ENCODE assay signal across 1 cellular context in the genomic region with DNA sequence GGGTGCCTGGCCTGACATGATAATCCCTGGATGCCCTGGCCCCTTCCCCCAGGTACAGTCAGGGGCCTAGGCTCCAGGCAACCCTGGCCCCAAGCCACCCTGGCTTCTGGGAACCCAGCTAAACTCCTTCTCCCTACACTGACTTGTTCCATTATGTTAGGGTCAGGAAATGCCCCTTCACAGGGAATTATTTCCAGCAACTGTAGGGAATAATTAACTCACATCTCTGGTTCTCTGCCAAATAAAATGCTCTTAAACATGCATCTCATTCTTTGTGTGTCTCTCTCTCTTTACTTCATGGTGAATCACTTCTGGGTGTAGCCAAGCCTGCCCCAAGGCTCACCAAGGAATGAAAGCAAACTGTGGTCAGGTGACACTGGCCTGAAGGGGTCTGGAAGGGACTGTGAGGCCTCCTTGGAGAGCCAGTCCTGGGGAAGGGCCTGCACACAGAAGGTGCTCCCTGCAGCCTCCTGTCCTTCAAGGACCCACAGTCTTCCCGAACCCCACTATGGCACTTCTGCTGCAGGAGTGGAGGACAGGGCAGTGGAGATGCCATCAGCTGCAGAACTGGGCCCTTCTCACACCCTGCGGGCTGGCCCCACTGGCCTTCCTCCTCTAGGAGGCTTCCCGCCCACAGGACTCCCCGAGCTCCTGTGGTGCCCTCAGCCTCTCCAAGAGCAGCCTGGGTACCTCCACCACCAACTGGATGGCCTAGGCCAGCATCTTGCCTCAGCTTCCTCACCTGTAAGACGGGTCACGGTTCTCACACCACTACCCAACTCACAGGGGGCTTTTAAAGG.
A peak's percentile ranks its signal among the peaks of the same experiment; 100 is the strongest.
TF ChIP-seq lines count a peak whose summit lies in the region.

No MANE protein-coding gene starts in this region.

TF ChIP-seq in HepG2, 621 proteins besides CTCF, POLR2A, EP300 and RAD21 (continued from another document):
- TF ChIP-seq, protein P1, sequence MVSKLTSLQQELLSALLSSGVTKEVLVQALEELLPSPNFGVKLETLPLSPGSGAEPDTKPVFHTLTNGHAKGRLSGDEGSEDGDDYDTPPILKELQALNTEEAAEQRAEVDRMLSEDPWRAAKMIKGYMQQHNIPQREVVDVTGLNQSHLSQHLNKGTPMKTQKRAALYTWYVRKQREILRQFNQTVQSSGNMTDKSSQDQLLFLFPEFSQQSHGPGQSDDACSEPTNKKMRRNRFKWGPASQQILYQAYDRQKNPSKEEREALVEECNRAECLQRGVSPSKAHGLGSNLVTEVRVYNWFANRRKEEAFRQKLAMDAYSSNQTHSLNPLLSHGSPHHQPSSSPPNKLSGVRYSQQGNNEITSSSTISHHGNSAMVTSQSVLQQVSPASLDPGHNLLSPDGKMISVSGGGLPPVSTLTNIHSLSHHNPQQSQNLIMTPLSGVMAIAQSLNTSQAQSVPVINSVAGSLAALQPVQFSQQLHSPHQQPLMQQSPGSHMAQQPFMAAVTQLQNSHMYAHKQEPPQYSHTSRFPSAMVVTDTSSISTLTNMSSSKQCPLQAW (CRISPR knock-in tag; IDR thresholded peaks at IDR 0.05): peak; percentile 73; the same call in 1 of the 2 replicates
- TF ChIP-seq HMG20A (CRISPR knock-in tag; IDR thresholded peaks at IDR 0.05; ENCODE audit: borderline replicate concordance) (peak; percentile 46; the same call in 1 of the 2 replicates), NFYB (CRISPR knock-in tag; IDR thresholded peaks at IDR 0.05) (no peak), ZNF644 (CRISPR knock-in tag; IDR thresholded peaks at IDR 0.05; ENCODE audit: low read depth) (0 out of 2 replicates have a peak, but pooled peaks have one; percentile 14), ZNF10 (CRISPR knock-in tag; IDR thresholded peaks at IDR 0.05; ENCODE audit: borderline replicate concordance, low read depth) (no peak), TGIF2 (CRISPR knock-in tag; IDR thresholded peaks at IDR 0.05) (no peak), YEATS4 (CRISPR knock-in tag; IDR thresholded peaks at IDR 0.05; ENCODE audit: borderline replicate concordance) (no peak), ZNF598 (CRISPR knock-in tag; IDR thresholded peaks at IDR 0.05; ENCODE audit: borderline replicate concordance) (no peak), ZNF616 (CRISPR knock-in tag; IDR thresholded peaks at IDR 0.05; ENCODE audit: low read depth) (no peak), AGO2 (optimal IDR thresholded peaks at IDR 0.05; ENCODE audit: low read depth, low read length) (peak; percentile 30), HNRNPLL (IDR thresholded peaks at IDR 0.05; ENCODE audit: low read depth, low read length, poor library complexity, severe bottlenecking) (no peak), SOX13 (IDR thresholded peaks at IDR 0.05) (no peak), SOX13 (CRISPR knock-in tag; conservative IDR thresholded peaks at IDR 0.05 in 1 of 2, IDR thresholded peaks at IDR 0.05 in 1 of 2) (peak in 1 of 2 experiments; percentile 43; a peak in 1 of 4 replicates), NR2F6 (IDR thresholded peaks at IDR 0.05) (no peak), NR2F6 (CRISPR knock-in tag; IDR thresholded peaks at IDR 0.05) (peak; percentile 31; the same call in 1 of the 2 replicates), SAP130 (CRISPR knock-in tag; IDR thresholded peaks at IDR 0.05; ENCODE audit: low read depth) (peak; percentile 24; the same call in 1 of the 2 replicates), KAT8 (CRISPR knock-in tag; IDR thresholded peaks at IDR 0.05) (peak; percentile 55), RXRB (CRISPR knock-in tag; IDR thresholded peaks at IDR 0.05; ENCODE audit: borderline replicate concordance) (peak; percentile 32; the same call in 1 of the 2 replicates), GABPA (IDR thresholded peaks at IDR 0.05; ENCODE audit: low read depth, low read length) (no peak), GABPA (CRISPR knock-in tag; IDR thresholded peaks at IDR 0.05; ENCODE audit: low read depth) (no peak), RBM22 (optimal IDR thresholded peaks at IDR 0.05; ENCODE audit: low read length) (peak; percentile 88), PPARG (CRISPR knock-in tag; conservative IDR thresholded peaks at IDR 0.05) (no peak), FOSL2 (CRISPR knock-in tag; IDR thresholded peaks at IDR 0.05) (peak; percentile 75), JUN (CRISPR knock-in tag; IDR thresholded peaks at IDR 0.05) (no peak), POLR2G (IDR thresholded peaks at IDR 0.05; ENCODE audit: low read depth, low read length) (peak; percentile 46; the same call in 1 of the 2 replicates), NCOA2 (CRISPR knock-in tag; IDR thresholded peaks at IDR 0.05) (0 out of 2 replicates have a peak, but pooled peaks have one; percentile 35), ELF3 (CRISPR knock-in tag; IDR thresholded peaks at IDR 0.05) (peak; percentile 45; the same call in 1 of the 2 replicates), SOX5 (CRISPR knock-in tag; IDR thresholded peaks at IDR 0.05; ENCODE audit: borderline replicate concordance) (peak; percentile 46; the same call in 1 of the 2 replicates)
- TF ChIP-seq, protein P2, sequence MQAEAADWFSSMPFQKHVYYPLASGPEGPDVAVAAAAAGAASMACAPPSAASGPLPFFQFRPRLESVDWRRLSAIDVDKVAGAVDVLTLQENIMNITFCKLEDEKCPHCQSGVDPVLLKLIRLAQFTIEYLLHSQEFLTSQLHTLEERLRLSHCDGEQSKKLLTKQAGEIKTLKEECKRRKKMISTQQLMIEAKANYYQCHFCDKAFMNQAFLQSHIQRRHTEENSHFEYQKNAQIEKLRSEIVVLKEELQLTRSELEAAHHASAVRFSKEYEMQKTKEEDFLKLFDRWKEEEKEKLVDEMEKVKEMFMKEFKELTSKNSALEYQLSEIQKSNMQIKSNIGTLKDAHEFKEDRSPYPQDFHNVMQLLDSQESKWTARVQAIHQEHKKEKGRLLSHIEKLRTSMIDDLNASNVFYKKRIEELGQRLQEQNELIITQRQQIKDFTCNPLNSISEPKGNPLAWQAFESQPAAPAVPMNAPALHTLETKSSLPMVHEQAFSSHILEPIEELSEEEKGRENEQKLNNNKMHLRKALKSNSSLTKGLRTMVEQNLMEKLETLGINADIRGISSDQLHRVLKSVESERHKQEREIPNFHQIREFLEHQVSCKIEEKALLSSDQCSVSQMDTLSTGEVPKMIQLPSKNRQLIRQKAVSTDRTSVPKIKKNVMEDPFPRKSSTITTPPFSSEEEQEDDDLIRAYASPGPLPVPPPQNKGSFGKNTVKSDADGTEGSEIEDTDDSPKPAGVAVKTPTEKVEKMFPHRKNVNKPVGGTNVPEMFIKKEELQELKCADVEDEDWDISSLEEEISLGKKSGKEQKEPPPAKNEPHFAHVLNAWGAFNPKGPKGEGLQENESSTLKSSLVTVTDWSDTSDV (CRISPR knock-in tag; IDR thresholded peaks at IDR 0.05): no peak
- TF ChIP-seq, protein P3, sequence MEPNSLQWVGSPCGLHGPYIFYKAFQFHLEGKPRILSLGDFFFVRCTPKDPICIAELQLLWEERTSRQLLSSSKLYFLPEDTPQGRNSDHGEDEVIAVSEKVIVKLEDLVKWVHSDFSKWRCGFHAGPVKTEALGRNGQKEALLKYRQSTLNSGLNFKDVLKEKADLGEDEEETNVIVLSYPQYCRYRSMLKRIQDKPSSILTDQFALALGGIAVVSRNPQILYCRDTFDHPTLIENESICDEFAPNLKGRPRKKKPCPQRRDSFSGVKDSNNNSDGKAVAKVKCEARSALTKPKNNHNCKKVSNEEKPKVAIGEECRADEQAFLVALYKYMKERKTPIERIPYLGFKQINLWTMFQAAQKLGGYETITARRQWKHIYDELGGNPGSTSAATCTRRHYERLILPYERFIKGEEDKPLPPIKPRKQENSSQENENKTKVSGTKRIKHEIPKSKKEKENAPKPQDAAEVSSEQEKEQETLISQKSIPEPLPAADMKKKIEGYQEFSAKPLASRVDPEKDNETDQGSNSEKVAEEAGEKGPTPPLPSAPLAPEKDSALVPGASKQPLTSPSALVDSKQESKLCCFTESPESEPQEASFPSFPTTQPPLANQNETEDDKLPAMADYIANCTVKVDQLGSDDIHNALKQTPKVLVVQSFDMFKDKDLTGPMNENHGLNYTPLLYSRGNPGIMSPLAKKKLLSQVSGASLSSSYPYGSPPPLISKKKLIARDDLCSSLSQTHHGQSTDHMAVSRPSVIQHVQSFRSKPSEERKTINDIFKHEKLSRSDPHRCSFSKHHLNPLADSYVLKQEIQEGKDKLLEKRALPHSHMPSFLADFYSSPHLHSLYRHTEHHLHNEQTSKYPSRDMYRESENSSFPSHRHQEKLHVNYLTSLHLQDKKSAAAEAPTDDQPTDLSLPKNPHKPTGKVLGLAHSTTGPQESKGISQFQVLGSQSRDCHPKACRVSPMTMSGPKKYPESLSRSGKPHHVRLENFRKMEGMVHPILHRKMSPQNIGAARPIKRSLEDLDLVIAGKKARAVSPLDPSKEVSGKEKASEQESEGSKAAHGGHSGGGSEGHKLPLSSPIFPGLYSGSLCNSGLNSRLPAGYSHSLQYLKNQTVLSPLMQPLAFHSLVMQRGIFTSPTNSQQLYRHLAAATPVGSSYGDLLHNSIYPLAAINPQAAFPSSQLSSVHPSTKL (CRISPR knock-in tag; IDR thresholded peaks at IDR 0.05): peak; percentile 58
- TF ChIP-seq, protein P4, sequence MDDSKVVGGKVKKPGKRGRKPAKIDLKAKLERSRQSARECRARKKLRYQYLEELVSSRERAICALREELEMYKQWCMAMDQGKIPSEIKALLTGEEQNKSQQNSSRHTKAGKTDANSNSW (CRISPR knock-in tag; IDR thresholded peaks at IDR 0.05; ENCODE audit: borderline replicate concordance): no peak
- TF ChIP-seq, protein P5, sequence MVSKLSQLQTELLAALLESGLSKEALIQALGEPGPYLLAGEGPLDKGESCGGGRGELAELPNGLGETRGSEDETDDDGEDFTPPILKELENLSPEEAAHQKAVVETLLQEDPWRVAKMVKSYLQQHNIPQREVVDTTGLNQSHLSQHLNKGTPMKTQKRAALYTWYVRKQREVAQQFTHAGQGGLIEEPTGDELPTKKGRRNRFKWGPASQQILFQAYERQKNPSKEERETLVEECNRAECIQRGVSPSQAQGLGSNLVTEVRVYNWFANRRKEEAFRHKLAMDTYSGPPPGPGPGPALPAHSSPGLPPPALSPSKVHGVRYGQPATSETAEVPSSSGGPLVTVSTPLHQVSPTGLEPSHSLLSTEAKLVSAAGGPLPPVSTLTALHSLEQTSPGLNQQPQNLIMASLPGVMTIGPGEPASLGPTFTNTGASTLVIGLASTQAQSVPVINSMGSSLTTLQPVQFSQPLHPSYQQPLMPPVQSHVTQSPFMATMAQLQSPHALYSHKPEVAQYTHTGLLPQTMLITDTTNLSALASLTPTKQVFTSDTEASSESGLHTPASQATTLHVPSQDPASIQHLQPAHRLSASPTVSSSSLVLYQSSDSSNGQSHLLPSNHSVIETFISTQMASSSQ (IDR thresholded peaks at IDR 0.05; ENCODE audit: low read depth): peak; percentile 77
- TF ChIP-seq, protein P5 (CRISPR knock-in tag; IDR thresholded peaks at IDR 0.05; ENCODE audit: borderline replicate concordance): peak; percentile 60; the same call in 1 of the 2 replicates
- TF ChIP-seq, protein P6, sequence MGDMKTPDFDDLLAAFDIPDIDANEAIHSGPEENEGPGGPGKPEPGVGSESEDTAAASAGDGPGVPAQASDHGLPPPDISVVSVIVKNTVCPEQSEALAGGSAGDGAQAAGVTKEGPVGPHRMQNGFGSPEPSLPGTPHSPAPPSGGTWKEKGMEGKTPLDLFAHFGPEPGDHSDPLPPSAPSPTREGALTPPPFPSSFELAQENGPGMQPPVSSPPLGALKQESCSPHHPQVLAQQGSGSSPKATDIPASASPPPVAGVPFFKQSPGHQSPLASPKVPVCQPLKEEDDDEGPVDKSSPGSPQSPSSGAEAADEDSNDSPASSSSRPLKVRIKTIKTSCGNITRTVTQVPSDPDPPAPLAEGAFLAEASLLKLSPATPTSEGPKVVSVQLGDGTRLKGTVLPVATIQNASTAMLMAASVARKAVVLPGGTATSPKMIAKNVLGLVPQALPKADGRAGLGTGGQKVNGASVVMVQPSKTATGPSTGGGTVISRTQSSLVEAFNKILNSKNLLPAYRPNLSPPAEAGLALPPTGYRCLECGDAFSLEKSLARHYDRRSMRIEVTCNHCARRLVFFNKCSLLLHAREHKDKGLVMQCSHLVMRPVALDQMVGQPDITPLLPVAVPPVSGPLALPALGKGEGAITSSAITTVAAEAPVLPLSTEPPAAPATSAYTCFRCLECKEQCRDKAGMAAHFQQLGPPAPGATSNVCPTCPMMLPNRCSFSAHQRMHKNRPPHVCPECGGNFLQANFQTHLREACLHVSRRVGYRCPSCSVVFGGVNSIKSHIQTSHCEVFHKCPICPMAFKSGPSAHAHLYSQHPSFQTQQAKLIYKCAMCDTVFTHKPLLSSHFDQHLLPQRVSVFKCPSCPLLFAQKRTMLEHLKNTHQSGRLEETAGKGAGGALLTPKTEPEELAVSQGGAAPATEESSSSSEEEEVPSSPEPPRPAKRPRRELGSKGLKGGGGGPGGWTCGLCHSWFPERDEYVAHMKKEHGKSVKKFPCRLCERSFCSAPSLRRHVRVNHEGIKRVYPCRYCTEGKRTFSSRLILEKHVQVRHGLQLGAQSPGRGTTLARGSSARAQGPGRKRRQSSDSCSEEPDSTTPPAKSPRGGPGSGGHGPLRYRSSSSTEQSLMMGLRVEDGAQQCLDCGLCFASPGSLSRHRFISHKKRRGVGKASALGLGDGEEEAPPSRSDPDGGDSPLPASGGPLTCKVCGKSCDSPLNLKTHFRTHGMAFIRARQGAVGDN (CRISPR knock-in tag; IDR thresholded peaks at IDR 0.05): peak; percentile 33; the same call in 1 of the 2 replicates
- TF ChIP-seq, protein P7, sequence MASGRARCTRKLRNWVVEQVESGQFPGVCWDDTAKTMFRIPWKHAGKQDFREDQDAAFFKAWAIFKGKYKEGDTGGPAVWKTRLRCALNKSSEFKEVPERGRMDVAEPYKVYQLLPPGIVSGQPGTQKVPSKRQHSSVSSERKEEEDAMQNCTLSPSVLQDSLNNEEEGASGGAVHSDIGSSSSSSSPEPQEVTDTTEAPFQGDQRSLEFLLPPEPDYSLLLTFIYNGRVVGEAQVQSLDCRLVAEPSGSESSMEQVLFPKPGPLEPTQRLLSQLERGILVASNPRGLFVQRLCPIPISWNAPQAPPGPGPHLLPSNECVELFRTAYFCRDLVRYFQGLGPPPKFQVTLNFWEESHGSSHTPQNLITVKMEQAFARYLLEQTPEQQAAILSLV (CRISPR knock-in tag; IDR thresholded peaks at IDR 0.05; ENCODE audit: borderline replicate concordance): no peak
- TF ChIP-seq, protein P8, sequence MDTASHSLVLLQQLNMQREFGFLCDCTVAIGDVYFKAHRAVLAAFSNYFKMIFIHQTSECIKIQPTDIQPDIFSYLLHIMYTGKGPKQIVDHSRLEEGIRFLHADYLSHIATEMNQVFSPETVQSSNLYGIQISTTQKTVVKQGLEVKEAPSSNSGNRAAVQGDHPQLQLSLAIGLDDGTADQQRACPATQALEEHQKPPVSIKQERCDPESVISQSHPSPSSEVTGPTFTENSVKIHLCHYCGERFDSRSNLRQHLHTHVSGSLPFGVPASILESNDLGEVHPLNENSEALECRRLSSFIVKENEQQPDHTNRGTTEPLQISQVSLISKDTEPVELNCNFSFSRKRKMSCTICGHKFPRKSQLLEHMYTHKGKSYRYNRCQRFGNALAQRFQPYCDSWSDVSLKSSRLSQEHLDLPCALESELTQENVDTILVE (CRISPR knock-in tag; IDR thresholded peaks at IDR 0.05): no peak
TF ChIP-seq in HepG2: peak in this region for 21.
